In the genomic region with DNA sequence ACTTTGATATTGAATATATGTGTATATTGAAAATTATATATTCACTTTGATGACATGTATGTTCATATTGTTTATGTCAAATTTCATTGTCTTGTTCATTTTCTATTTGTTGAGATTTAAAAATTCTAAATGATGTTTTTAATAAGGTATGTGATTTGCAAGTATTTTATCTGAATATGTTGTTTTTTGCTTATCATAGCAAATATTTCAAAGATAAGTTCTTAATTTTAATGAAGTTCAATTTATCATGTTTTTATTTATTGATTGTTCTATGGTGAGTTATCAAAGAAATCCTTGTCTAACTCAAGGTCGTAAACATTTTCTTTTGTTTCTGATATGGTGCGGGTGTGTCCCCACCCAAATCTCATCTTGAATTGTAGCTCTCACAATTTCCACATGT, we compare ENCODE assay signal across 26 cellular contexts. TPM values are rescaled to one million over a fixed set of nuclear protein-coding genes. Genes with fewer than 3 reads are reported as not detected.
DNase-seq lines count a peak whose midpoint lies in the region; ATAC-seq, FAIRE-seq and TF ChIP-seq lines count a peak whose summit lies in the region.
"Had no signal": no experiment of that assay in that cellular context is flagged by ENCODE, and none has a peak within 500 bp of the region (broad histone marks: within the 10 kb centered on the region; RNA-seq: fewer than 3 reads in every experiment).

No MANE protein-coding gene starts in this region.

- no TSS peak for BruUV-seq in IMR-90 (replicated peaks; lab: Mats Ljungman, UMichigan)

- H3K4me2 ChIP-seq in IMR-90 (ENCODE audit: low read depth, low read length): no peak overlapping the region
- H3K4me2 ChIP-seq: BLaER1 treated with 17β-estradiol and CSF1 and Interleukin-3, amounts not matched to agents 10 nM and 100 nM had no signal

- intact Hi-C loops in IMR-90 (cut with micrococcal nuclease): no loop called here

- no peak overlapping the region for H4K91ac ChIP-seq in IMR-90 (ENCODE audit: insufficient read depth, low read depth, low read length)

- H4K20me1 ChIP-seq in IMR-90 (ENCODE audit: insufficient read depth, low read length): no peaks in the 10 kb centered on the region
- H4K20me1 ChIP-seq: BLaER1 treated with 17β-estradiol and CSF1 and Interleukin-3, amounts not matched to agents 10 nM and 100 nM had no signal

- no peak overlapping the region for H2BK20ac ChIP-seq in IMR-90 (ENCODE audit: low read depth, low read length)

- ATAC-seq in IMR-90 (ENCODE audit: low read depth): no peak

- DNase-seq in IMR-90 (no peak), small intestine (no peak), MG63 (no peak), iPS-NIHi11 (ENCODE audit: low spot score) (no peak)
- no peak for DNase-seq in activated CD4-positive, CD25-positive, alpha-beta regulatory T cell treated with anti-CD3 and anti-CD28 coated beads, Interleukin-2, amount 50 U/mL, for 72 hours
- DNase-seq: 8988T; AML-193; BE2C; Calu3; CD4-positive, alpha-beta T cell; CD8-positive, alpha-beta memory T cell; DMS53; DMS79 treated with DMSO at 0.1 percent for 48 hours; GF-D8; GOT3; HFFc6 had no signal

- TF ChIP-seq POLR2A in IMR-90 (IDR thresholded peaks at IDR 0.05; ENCODE audit: low read depth, low read length): no peak

- H3K4me1 ChIP-seq in IMR-90 (ENCODE audit: control insufficient read depth, insufficient read depth, low read length) (no peaks in the 10 kb centered on the region), small intestine (ENCODE audit: control insufficient read depth in 2 of 2, insufficient read depth in 1 of 2, low read depth in 1 of 2, low read length in 1 of 2) (no peaks in the 10 kb centered on the region)
- H3K4me1 ChIP-seq: BE2C; BLaER1 treated with 17β-estradiol and CSF1 and Interleukin-3, amounts not matched to agents 10 nM and 100 nM; HAP-1 had no signal

- no peak overlapping the region for H3K4ac ChIP-seq in IMR-90 (ENCODE audit: low read depth, low read length)

- H3K23ac ChIP-seq in IMR-90 (ENCODE audit: low read depth, low read length): no peak overlapping the region

- H3K79me1 ChIP-seq in IMR-90 (ENCODE audit: low read depth in 1 of 2, low read length in 2 of 2): no peaks in the 10 kb centered on the region

- no peak overlapping the region for H3K56ac ChIP-seq in IMR-90 (ENCODE audit: extremely low read depth, insufficient read depth, low read length)

- in situ Hi-C loops in IMR-90 (cut with MboI; ENCODE audit: low sequenced_read_pairs): no loop called here

- H3K9ac ChIP-seq in IMR-90 (ENCODE audit: low read depth, low read length): no peak overlapping the region
- H3K9ac ChIP-seq: BLaER1 treated with 17β-estradiol and CSF1 and Interleukin-3, amounts not matched to agents 10 nM and 100 nM had no signal

- H4K8ac ChIP-seq in IMR-90 (ENCODE audit: low read depth in 2 of 2, low read length in 2 of 2): no peak overlapping the region

- no peak overlapping the region for H2AK5ac ChIP-seq in IMR-90 (ENCODE audit: low read depth, low read length)

- no peak for TF ChIP-seq CTCF in IMR-90 (conservative IDR thresholded peaks at IDR 0.05; ENCODE audit: low read depth, low read length)

- H3K9me3 ChIP-seq in IMR-90 (ENCODE audit: control insufficient read depth, insufficient read depth, low read length): no peaks in the 10 kb centered on the region
- no peaks in the 10 kb centered on the region for H3K9me3 ChIP-seq in small intestine (ENCODE audit: control insufficient read depth, low read depth)
- H3K9me3 ChIP-seq in MG63: no peaks in the 10 kb centered on the region
- H3K9me3 ChIP-seq: BE2C, HAP-1 had no signal

- H3K9me1 ChIP-seq in IMR-90 (ENCODE audit: insufficient read depth, low read length): no peaks in the 10 kb centered on the region

- WGBS in IMR-90 (ENCODE audit: extremely low coverage in 2 of 2, insufficient read length in 1 of 2), 2 experiments: no CpG with 5 or more reads among the region's 2 CpGs
- 54 to 86% (median 59%) methylated on average over 2 of the region's 2 CpGs for WGBS in small intestine, 3 donors

- FAIRE-seq in A204.1 (lab: Jason Lieb, UNC) (peak; percentile 83), colon (lab: Jason Lieb, UNC) (peak; percentile 66), small intestine (lab: Jason Lieb, UNC) (peak; percentile 86)
- FAIRE-seq: GM18507, H54 had no signal

- dilution Hi-C loops in IMR-90 (cut with HindIII; ENCODE audit: low sequenced_read_pairs, unreplicated experiment): no loop called here

- H3K18ac ChIP-seq in IMR-90 (ENCODE audit: low read depth, low read length): no peak overlapping the region

- H2BK15ac ChIP-seq in IMR-90 (ENCODE audit: low read depth, low read length): no peak overlapping the region

- H3K36me3 ChIP-seq in IMR-90 (ENCODE audit: control insufficient read depth, insufficient read depth, low read length) (no peaks in the 10 kb centered on the region), small intestine (ENCODE audit: control insufficient read depth in 2 of 2, insufficient read depth in 2 of 2, low read length in 2 of 2) (no peaks in the 10 kb centered on the region), MG63 (no peaks in the 10 kb centered on the region)
- H3K36me3 ChIP-seq: BE2C; BLaER1 treated with 17β-estradiol and CSF1 and Interleukin-3, amounts not matched to agents 10 nM and 100 nM; HAP-1 had no signal

- no peak overlapping the region for H2BK5ac ChIP-seq in IMR-90 (ENCODE audit: low read depth, low read length, poor library complexity, severe bottlenecking)

- TF ChIP-seq RAD21 in IMR-90 (IDR thresholded peaks at IDR 0.05; ENCODE audit: low read length): no peak

- H3K4me3 ChIP-seq in IMR-90 (ENCODE audit: insufficient read depth, low read depth, low read length) (no peak overlapping the region), small intestine (ENCODE audit: low read depth in 1 of 2, low read length in 2 of 2) (no peak overlapping the region), MG63 (no peak overlapping the region)
- H3K4me3 ChIP-seq: BLaER1 treated with 17β-estradiol and CSF1 and Interleukin-3, amounts not matched to agents 10 nM and 100 nM; HAP-1 had no signal

- H3K27ac ChIP-seq in IMR-90 (ENCODE audit: insufficient read depth, low read length) (no peak overlapping the region), small intestine (ENCODE audit: low read depth in 1 of 2, low read length in 1 of 2) (no peak overlapping the region)
- H3K27ac ChIP-seq: BLaER1 treated with 17β-estradiol and CSF1 and Interleukin-3, amounts not matched to agents 10 nM and 100 nM had no signal

- H2BK120ac ChIP-seq in IMR-90 (ENCODE audit: low read depth, low read length): no peak overlapping the region

- no peak overlapping the region for H3K14ac ChIP-seq in IMR-90 (replicated peaks; ENCODE audit: low read depth, low read length)

- H3K27me3 ChIP-seq in IMR-90 (ENCODE audit: control insufficient read depth, insufficient read depth, low read length) (no peaks in the 10 kb centered on the region), small intestine (ENCODE audit: control insufficient read depth in 2 of 2, insufficient read depth in 2 of 2, low read length in 2 of 2) (no peaks in the 10 kb centered on the region), MG63 (no peaks in the 10 kb centered on the region)
- H3K27me3 ChIP-seq: BLaER1 treated with 17β-estradiol and CSF1 and Interleukin-3, amounts not matched to agents 10 nM and 100 nM had no signal

- H2AK9ac ChIP-seq in IMR-90 (replicated peaks; ENCODE audit: low read depth, low read length, poor library complexity): no peak overlapping the region

- POLR2A ChIA-PET in IMR-90 (lab: Charles Lee; ENCODE audit: unreplicated experiment): no interaction called here

- no peak overlapping the region for H2AFZ ChIP-seq in IMR-90 (replicated peaks; ENCODE audit: low read length, poor library complexity)

- CTCF ChIA-PET in IMR-90 (lab: Yijun Ruan, JAX): no interaction called here

- no peak overlapping the region for H4K5ac ChIP-seq in IMR-90 (ENCODE audit: low read depth, low read length)

TF ChIP-seq in IMR-90, 13 proteins besides CTCF, POLR2A, EP300 and RAD21:
- TF ChIP-seq SMC3 (IDR thresholded peaks at IDR 0.05; ENCODE audit: low read depth, low read length) (no peak), MAFK (IDR thresholded peaks at IDR 0.05; ENCODE audit: low read depth, low read length) (peak; percentile 56)

RNA-seq across cellular contexts. Expression of a gene that starts 45.2 kb away (rescaled TPM):
- total RNA-seq in IMR-90 (2012; rRNA removed): not detected in 2 replicates
- polyA plus RNA-seq in IMR-90 (2012; rRNA removed): not detected in 2 replicates
- not detected in 2 replicates for polyA plus RNA-seq in IMR-90 (2012; cell fraction: cytosol; rRNA removed)
- not detected in 2 replicates for polyA plus RNA-seq in IMR-90 (2012; cell fraction: nucleus; rRNA removed; ENCODE audit: low replicate concordance)
- not detected for polyA plus RNA-seq in small intestine
- total RNA-seq in MG63 (2014; rRNA removed; shearing (Covaris generic); ENCODE audit: low replicate concordance): not detected in 2 replicates
- total RNA-seq: Calu3; CD4-positive, alpha-beta T cell; CD8-positive, alpha-beta memory T cell; Daoy; G401; HFFc6 had no signal
- polyA plus RNA-seq: AG04450; CD14-positive monocyte; CD8-positive, alpha-beta memory T cell had no signal

RNA-seq across cellular contexts. Expression of a gene that starts 49.4 kb away (rescaled TPM):
- not detected in 2 replicates for total RNA-seq in IMR-90 (2012; rRNA removed)
- not detected in 2 replicates for polyA plus RNA-seq in IMR-90 (2012; rRNA removed)
- not detected in 2 replicates for polyA plus RNA-seq in IMR-90 (2012; cell fraction: cytosol; rRNA removed)
- polyA plus RNA-seq in IMR-90 (2012; cell fraction: nucleus; rRNA removed; ENCODE audit: low replicate concordance): not detected in 2 replicates
- not detected for polyA plus RNA-seq in small intestine
- total RNA-seq in MG63 (2014; rRNA removed; shearing (Covaris generic); ENCODE audit: low replicate concordance): not detected in 2 replicates
- total RNA-seq: Calu3; CD4-positive, alpha-beta T cell; CD8-positive, alpha-beta memory T cell; Daoy; G401; HFFc6 had no signal
- polyA plus RNA-seq: AG04450; CD14-positive monocyte; CD8-positive, alpha-beta memory T cell had no signal
